In genomic region chr1:95754412-95754811, GRCh38 we compare ENCODE assay signal across 10 cellular contexts.
"Had no signal": no experiment of that assay in that cellular context is flagged by ENCODE, and none has a peak within 500 bp of the region (broad histone marks: within the 10 kb centered on the region; RNA-seq: fewer than 3 reads in every experiment).

No MANE protein-coding gene starts in this region.

- FAIRE-seq: HepG2, K562 had no signal

- H3K36me3 ChIP-seq: HAP-1 had no signal

- H3K9ac ChIP-seq: GM23248 had no signal

- DNase-seq: GM23248, GOT3, H7, HFFc6, KG1 had no signal

- H3K4me3 ChIP-seq: GM23248, HAP-1, K562 had no signal

- ATAC-seq: HCT116, HepG2, K562 had no signal

- H3K27ac ChIP-seq: GM23248, HL-60 had no signal
